In genomic region chr11:44559207-44559943, GRCh38 we compare ENCODE assay signal across 8 cellular contexts. TPM values are rescaled to one million over a fixed set of nuclear protein-coding genes. Genes with fewer than 3 reads are reported as not detected.
DNase-seq lines count a peak whose midpoint lies in the region; ATAC-seq and TF ChIP-seq lines count a peak whose summit lies in the region.

No MANE protein-coding gene starts in this region.

- peak overlapping the region; percentile 64 to 73 for H3K27ac Mint-ChIP-seq in T-cell

- no peak overlapping the region for H3K4me3 ChIP-seq in sigmoid colon

- no peaks in the 10 kb centered on the region for H3K27me3 ChIP-seq in sigmoid colon

- no peak overlapping the region for H3K27ac ChIP-seq in sigmoid colon

- no peak for TF ChIP-seq CTCF in sigmoid colon (IDR thresholded peaks at IDR 0.05)

- DNase-seq in A172 (ENCODE audit: low spot score) (peak; percentile 44), T-cell (peak in 1 of 34 experiments; percentile 22), sigmoid colon (peak; percentile 58), NCI-H1417 treated with DMSO at 0.1 percent for 48 hours (lab: John Stamatoyannopoulos, UW) (no peak), C1 segment of cervical spinal cord (lab: John Stamatoyannopoulos, UW) (no peak), NCI-H446 (lab: John Stamatoyannopoulos, UW) (no peak)

- H3K4me3 Mint-ChIP-seq in T-cell = no peak overlapping the region

- no peaks in the 10 kb centered on the region for H3K9me3 Mint-ChIP-seq in T-cell

- intact Hi-C loops in sigmoid colon (cut with DNase I) = no loop called here

- H3K27me3 Mint-ChIP-seq in T-cell = no peaks in the 10 kb centered on the region

- H3K4me1 Mint-ChIP-seq in T-cell = peaks cover 13 to 35% (median 19%) of the 10 kb centered on the region in 3 donors

- WGBS in sigmoid colon, 2 donors = 50 to 63% methylated on average over 9 of the region's 9 CpGs

- peaks cover 0 to 18% (median 15%) of the 10 kb centered on the region in 4 donors for H3K4me1 ChIP-seq in sigmoid colon

- TF ChIP-seq EP300 in sigmoid colon (IDR thresholded peaks at IDR 0.05) = no peak

- H3K36me3 Mint-ChIP-seq in T-cell = no peaks in the 10 kb centered on the region

- no peaks in the 10 kb centered on the region for H3K9me3 ChIP-seq in sigmoid colon

- ATAC-seq in GM19035 (IDR thresholded peaks at IDR 0.05; ENCODE audit: unreplicated experiment) (peak; percentile 72), HG03095 (IDR thresholded peaks at IDR 0.05; ENCODE audit: unreplicated experiment) (peak; percentile 73), T-cell (replicated peaks in 1 of 4) (peak in 1 of 4 experiments; percentile 40)

- POLR2A ChIA-PET in T-cell (lab: Charles Lee) = interaction anchor here in 1 of 2 donors (0.6 kb wide), 2 partner anchors 54 to 643 kb away, joined by 4 read pairs; no protein-coding TSS in a partner anchor

- no peak for TF ChIP-seq POLR2A in sigmoid colon (IDR thresholded peaks at IDR 0.05)

- H3K36me3 ChIP-seq in sigmoid colon = no peaks in the 10 kb centered on the region

- CTCF ChIA-PET in T-cell (lab: Charles Lee) = interaction anchor here (0.6 to 3.0 kb wide), 11 partner anchors 10 to 369 kb away, joined by 3 to 16 read pairs (median 4); no protein-coding TSS in a partner anchor

RNA-seq across cellular contexts. Expression of gene CD82, which starts 6.1 kb away (rescaled TPM):
- total RNA-seq in A172 (2014; rRNA removed; shearing (Covaris generic)) = 26.8 and 40.3 TPM in 2 replicates
- total RNA-seq in T-cell = 10 to 100 TPM; 53.4 to 99.6 (median 69.0) TPM
- 10 to 100 TPM in 3 of 4 donors, 1 to 10 TPM in 1; 8.7 to 23.3 (median 16.8) TPM for total RNA-seq in sigmoid colon
- 10 to 100 TPM in 1 of 3 donors, 1 to 10 TPM in 2; 4.2 to 67.4 (median 6.0) TPM for polyA plus RNA-seq in sigmoid colon

Comparison
In these comparisons a context has a peak if more than half of its experiments do, and no peak if none do; other contexts are left out.
1. DNase-seq: peak in A172 (single experiment) and sigmoid colon (single experiment); none in NCI-H1417 treated with DMSO at 0.1 percent for 48 hours (single experiment), C1 segment of cervical spinal cord (0 of 14) and NCI-H446 (0 of 2).